Comparison of ENCODE assay signal across 8 cellular contexts in genomic region chr16:21358261-21358795, GRCh38.
DNase-seq lines count a peak whose midpoint lies in the region; ATAC-seq, FAIRE-seq and TF ChIP-seq lines count a peak whose summit lies in the region.
"Not testable (repeated sequence)": the region's sequence is repeated elsewhere in the genome, so short reads cannot be mapped to it uniquely, and the experiment has no call there.

No MANE protein-coding gene starts in this region.

- TF ChIP-seq POLR2A in gastroesophageal sphincter (IDR thresholded peaks at IDR 0.05), result not testable (repeated sequence)

- H3K9me3 ChIP-seq in gastroesophageal sphincter, result not testable (repeated sequence)

- H3K36me3 Mint-ChIP-seq in stimulated activated naive B cell treated with anti-CD40 and anti-IgM and Interleukin-4, amounts not matched to agents 10 μg/mL and 1 μg/mL and 100 μg/mL, for 72 hours, result peaks cover 3 to 14% of the 10 kb centered on the region in 2 donors

- FAIRE-seq in GM19239 (lab: Jason Lieb, UNC), result peak; percentile 76

- not testable (repeated sequence) for H3K27ac ChIP-seq in gastroesophageal sphincter

- WGBS in gastroesophageal sphincter (ENCODE audit: low coverage in 1 of 2), 2 donors, result 92 to 95% methylated on average over 12 to 16 of the region's 18 CpGs

- not testable (repeated sequence) for H3K9me3 Mint-ChIP-seq in stimulated activated naive B cell treated with anti-CD40 and anti-IgM and Interleukin-4, amounts not matched to agents 10 μg/mL and 1 μg/mL and 100 μg/mL, for 72 hours

- peak overlapping the region; percentile 61 to 67 for H3K4me3 Mint-ChIP-seq in stimulated activated naive B cell treated with anti-CD40 and anti-IgM and Interleukin-4, amounts not matched to agents 10 μg/mL and 1 μg/mL and 100 μg/mL, for 72 hours

- TF ChIP-seq CTCF in gastroesophageal sphincter (IDR thresholded peaks at IDR 0.05), result not testable (repeated sequence)

- H3K4me1 Mint-ChIP-seq in stimulated activated naive B cell treated with anti-CD40 and anti-IgM and Interleukin-4, amounts not matched to agents 10 μg/mL and 1 μg/mL and 100 μg/mL, for 72 hours, result peaks cover 50 to 85% of the 10 kb centered on the region in 2 donors

- not testable (repeated sequence) for H3K27me3 ChIP-seq in gastroesophageal sphincter

- H3K4me3 ChIP-seq in gastroesophageal sphincter, result not testable (repeated sequence)

- H3K27me3 Mint-ChIP-seq in stimulated activated naive B cell treated with anti-CD40 and anti-IgM and Interleukin-4, amounts not matched to agents 10 μg/mL and 1 μg/mL and 100 μg/mL, for 72 hours, result not testable (repeated sequence)

- not testable (repeated sequence) for DNase-seq in GM19239 (ENCODE audit: insufficient read length, low spot score)
- DNase-seq in NOMO-1 treated with dmso at 0.1 percent for 144 hours (lab: John Stamatoyannopoulos, UW; ENCODE audit: unreplicated experiment), result peak; percentile 35
- peak; percentile 84 for DNase-seq in stimulated activated naive B cell treated with anti-CD40 and anti-IgM and Interleukin-4, amounts not matched to agents 10 μg/mL and 1 μg/mL and 100 μg/mL, for 72 hours

- ATAC-seq in GM18499 (IDR thresholded peaks at IDR 0.05; ENCODE audit: insufficient read depth, unreplicated experiment), result peak; percentile 47
- peak; percentile 54 for ATAC-seq in GM21528 (IDR thresholded peaks at IDR 0.05; ENCODE audit: low FRiP score, unreplicated experiment)
- ATAC-seq in HG02885 (IDR thresholded peaks at IDR 0.05; ENCODE audit: poor library complexity, unreplicated experiment), result peak; percentile 65
- ATAC-seq in HG03378 (IDR thresholded peaks at IDR 0.05; ENCODE audit: unreplicated experiment), result peak; percentile 51
- ATAC-seq in gastroesophageal sphincter, result peak; percentile 35
- ATAC-seq in stimulated activated naive B cell treated with anti-CD40 and anti-IgM and Interleukin-4, amounts not matched to agents 10 μg/mL and 1 μg/mL and 100 μg/mL, for 72 hours (replicated peaks), result peak; percentile 64 to 71

- not testable (repeated sequence) for TF ChIP-seq EP300 in gastroesophageal sphincter (IDR thresholded peaks at IDR 0.05)

- H3K36me3 ChIP-seq in gastroesophageal sphincter, result not testable (repeated sequence)

- H3K4me1 ChIP-seq in gastroesophageal sphincter, result not testable (repeated sequence)

- peak overlapping the region; percentile 96 for H3K27ac Mint-ChIP-seq in stimulated activated naive B cell treated with anti-CD40 and anti-IgM and Interleukin-4, amounts not matched to agents 10 μg/mL and 1 μg/mL and 100 μg/mL, for 72 hours
